24 cellular contexts compared by ENCODE assay signal in genomic region chr15:93656041-93656440, GRCh38.
DNase-seq lines count a peak whose midpoint lies in the region; ATAC-seq and TF ChIP-seq lines count a peak whose summit lies in the region.
"Had no signal": no experiment of that assay in that cellular context is flagged by ENCODE, and none has a peak within 500 bp of the region (broad histone marks: within the 10 kb centered on the region; RNA-seq: fewer than 3 reads in every experiment).

No MANE protein-coding gene starts in this region.

- TF ChIP-seq CTCF in GM23338 (conservative IDR thresholded peaks at IDR 0.05; ENCODE audit: low read depth in 2 of 2) (no peak), PC-3 (conservative IDR thresholded peaks at IDR 0.05; ENCODE audit: low read depth, low read length) (no peak)

- H3K9ac ChIP-seq in PC-3 (ENCODE audit: low read length), result no peak overlapping the region
- H3K9ac ChIP-seq: KMS-11 had no signal

- no peak overlapping the region for H3K4me3 Mint-ChIP-seq in GM23338
- H3K4me3 Mint-ChIP-seq: B cell; CD14-positive monocyte; T-helper 1 cell treated with Interleukin-12 subunit alpha and Interleukin-12 subunit beta and Interleukin-4 antibody, amounts not matched to agents 30 μg/mL and 1 μg/mL, for 36 hours had no signal

- H3K4me1 ChIP-seq in GM23338 (ENCODE audit: insufficient read depth) (no peaks in the 10 kb centered on the region), PC-3 (ENCODE audit: insufficient read depth, low read length) (no peaks in the 10 kb centered on the region)
- H3K4me1 ChIP-seq: A549 had no signal

- no peaks in the 10 kb centered on the region for H3K79me2 ChIP-seq in GM23338 (replicated peaks; ENCODE audit: insufficient read depth)
- no peaks in the 10 kb centered on the region for H3K79me2 ChIP-seq in PC-3 (ENCODE audit: low read length)

- no TSS peak for BruUV-seq in PC-3 (replicated peaks; lab: Mats Ljungman, UMichigan)

- 0 out of 2 replicates have a peak overlapping the region, but pooled peaks have one; percentile 14 for H2AFZ ChIP-seq in GM23338
- no peak overlapping the region for H2AFZ ChIP-seq in PC-3 (ENCODE audit: low read length)

- H3K9me2 ChIP-seq in GM23338 (ENCODE audit: insufficient read depth), result no peaks in the 10 kb centered on the region
- H3K9me2 ChIP-seq in PC-3 (replicated peaks; ENCODE audit: low read length), result no peaks in the 10 kb centered on the region

- no peaks in the 10 kb centered on the region for H3K9me3 Mint-ChIP-seq in GM23338
- H3K9me3 Mint-ChIP-seq: CD14-positive monocyte; T-helper 1 cell treated with Interleukin-12 subunit alpha and Interleukin-12 subunit beta and Interleukin-4 antibody, amounts not matched to agents 30 μg/mL and 1 μg/mL, for 36 hours had no signal

- H3K4me3 ChIP-seq in GM23338 (no peak overlapping the region), PC-3 (ENCODE audit: low read length) (no peak overlapping the region)
- H3K4me3 ChIP-seq: A549 had no signal

- no peaks in the 10 kb centered on the region for H3K9me3 ChIP-seq in PC-3 (ENCODE audit: low read length)
- H3K9me3 ChIP-seq: A549 had no signal

- DNase-seq in DMS53 (lab: John Stamatoyannopoulos, UW), result peak; percentile 66
- DNase-seq in GM23338 (ENCODE audit: low spot score), result no peak
- DNase-seq in PC-3, result peak; percentile 1
- DNase-seq in left ventricle myocardium superior, result no peak
- no peak for DNase-seq in germinal center (ENCODE audit: low spot score)
- no peak for DNase-seq in activated CD4-positive, CD25-positive, alpha-beta regulatory T cell (lab: John Stamatoyannopoulos, UW)
- DNase-seq: DMS 273 treated with DMSO at 0.1 percent for 48 hours; GOT3; HCEC 1CT; IMR-90; NCI-H1092 treated with DMSO at 0.1 percent for 48 hours; NCI-H1436 treated with DMSO at 0.1 percent for 48 hours; NCI-H1930; NCI-H2227 treated with DMSO at 0.1 percent for 48 hours; NCI-H510A; NK-92 treated with Interleukin-12 subunit alpha and Interleukin-12 subunit beta, amount 100 ng/mL, for 24 hours; Right ventricle myocardium superior had no signal

- H4K20me1 ChIP-seq in GM23338 (replicated peaks; ENCODE audit: insufficient read depth) (no peaks in the 10 kb centered on the region), PC-3 (ENCODE audit: low read length) (no peaks in the 10 kb centered on the region)

- no peaks in the 10 kb centered on the region for H3K36me3 Mint-ChIP-seq in GM23338 (ENCODE audit: low read depth)
- H3K36me3 Mint-ChIP-seq: CD14-positive monocyte had no signal

- ATAC-seq in GM23338 (no peak), PC-3 (no peak), esophagus mucosa (peak; percentile 97), left ventricle myocardium superior (no peak)
- ATAC-seq: A549 had no signal

- no peaks in the 10 kb centered on the region for H3K27me3 Mint-ChIP-seq in GM23338 (ENCODE audit: insufficient read depth, low read depth, poor library complexity)
- H3K27me3 Mint-ChIP-seq: B cell had no signal

- H3K27me3 ChIP-seq in GM23338 (ENCODE audit: insufficient read depth) (no peaks in the 10 kb centered on the region), PC-3 (ENCODE audit: low read length) (no peaks in the 10 kb centered on the region)

- H3K27ac ChIP-seq in GM23338 (ENCODE audit: low read depth) (no peak overlapping the region), PC-3 (ENCODE audit: low read length) (no peak overlapping the region)
- H3K27ac ChIP-seq: A549, HL-60, KMS-11 had no signal

- CTCF ChIA-PET in PC-3 (lab: Charles Lee), result no interaction called here

- no peaks in the 10 kb centered on the region for H3K4me1 Mint-ChIP-seq in GM23338
- H3K4me1 Mint-ChIP-seq: B cell, CD14-positive monocyte had no signal

- POLR2A ChIA-PET in PC-3 (lab: Charles Lee; ENCODE audit: unreplicated experiment), result no interaction called here

- intact Hi-C loops in PC-3 (cut with micrococcal nuclease) (no loop called here), left ventricle myocardium superior (cut with micrococcal nuclease) (no loop called here)

- H3K36me3 ChIP-seq in GM23338 (ENCODE audit: insufficient read depth) (no peaks in the 10 kb centered on the region), PC-3 (ENCODE audit: low read depth, low read length) (no peaks in the 10 kb centered on the region)

- no peak overlapping the region for H3K27ac Mint-ChIP-seq in GM23338
- H3K27ac Mint-ChIP-seq: B cell; CD14-positive monocyte; T-helper 1 cell treated with Interleukin-12 subunit alpha and Interleukin-12 subunit beta and Interleukin-4 antibody, amounts not matched to agents 30 μg/mL and 1 μg/mL, for 36 hours had no signal

- no peak overlapping the region for H3K4me2 ChIP-seq in GM23338
- H3K4me2 ChIP-seq in PC-3 (ENCODE audit: low read length), result no peak overlapping the region
- H3K4me2 ChIP-seq: A549, KMS-11 had no signal

- H3F3A ChIP-seq in GM23338 (replicated peaks; ENCODE audit: low read depth) (no peaks in the 10 kb centered on the region), PC-3 (ENCODE audit: low read length, unreplicated experiment) (no peaks in the 10 kb centered on the region)

TF ChIP-seq in GM23338, 12 proteins besides CTCF, POLR2A, EP300 and RAD21 (continues in another document):
- TF ChIP-seq REST (IDR thresholded peaks at IDR 0.05; ENCODE audit: unreplicated experiment) (no peak), EZH2phosphoT487 (IDR thresholded peaks at IDR 0.05; ENCODE audit: unreplicated experiment) (no peak), POLR2AphosphoS5 (IDR thresholded peaks at IDR 0.05; ENCODE audit: low read depth) (no peak), EZH2 (IDR thresholded peaks at IDR 0.05; ENCODE audit: low read depth, unreplicated experiment) (no peak), ZNF331 (CRISPR knock-in tag; IDR thresholded peaks at IDR 0.05; ENCODE audit: low read depth) (no peak)

Comparison
In these comparisons a context has a peak if more than half of its experiments do, and no peak if none do; other contexts are left out.
1. DNase-seq: peak in DMS53 (single experiment) and PC-3 (single experiment); none in GM23338 (single experiment), left ventricle myocardium superior (single experiment), germinal center (single experiment) and activated CD4-positive, CD25-positive, alpha-beta regulatory T cell (0 of 4).